Comparison of ENCODE assay signal across 11 cellular contexts in genomic region chr22:32661296-32661695, GRCh38.
DNase-seq lines count a peak whose midpoint lies in the region; ATAC-seq and TF ChIP-seq lines count a peak whose summit lies in the region.
"Had no signal": no experiment of that assay in that cellular context is flagged by ENCODE, and none has a peak within 500 bp of the region (broad histone marks: within the 10 kb centered on the region; RNA-seq: fewer than 3 reads in every experiment).

No MANE protein-coding gene starts in this region.

- no peak overlapping the region for H4K8ac ChIP-seq in mesendoderm (ENCODE audit: low read depth, low read length)

- H3K79me1 ChIP-seq in mesendoderm (ENCODE audit: low read length) = no peaks in the 10 kb centered on the region

- DNase-seq in ELR (ENCODE audit: low read depth) (peak; percentile 96), astrocyte of the hippocampus (ENCODE audit: low read depth, low spot score) (peak; percentile 91), right atrium auricular region (ENCODE audit: low spot score) (peak; percentile 89), mesendoderm (no peak)
- DNase-seq: activated CD4-positive, alpha-beta T cell treated with anti-CD3 and anti-CD28 coated beads for 4 hours; OCI-M1; stimulated activated naive CD4-positive, alpha-beta T cell had no signal

- H3K36me3 ChIP-seq in right atrium auricular region (no peaks in the 10 kb centered on the region), skeletal muscle satellite cell (ENCODE audit: insufficient read depth, low read length) (no peaks in the 10 kb centered on the region), mesendoderm (ENCODE audit: control insufficient read depth, insufficient read depth, low read length) (no peaks in the 10 kb centered on the region)

- H2BK5ac ChIP-seq in mesendoderm (ENCODE audit: low read length) = no peak overlapping the region

- H3K4me3 ChIP-seq in right atrium auricular region (no peak overlapping the region), skeletal muscle satellite cell (ENCODE audit: low read length) (no peak overlapping the region), mesendoderm (ENCODE audit: low read length) (no peak overlapping the region)

- H3K18ac ChIP-seq in mesendoderm (ENCODE audit: low read length) = no peak overlapping the region

- H3K23ac ChIP-seq in mesendoderm (ENCODE audit: low read length) = no peak overlapping the region

- H3K9ac ChIP-seq in skeletal muscle satellite cell (ENCODE audit: low read depth, low read length) = no peak overlapping the region
- no peak overlapping the region for H3K9ac ChIP-seq in mesendoderm (ENCODE audit: low read length)

- H3K27ac ChIP-seq in right atrium auricular region (peak overlapping the region; percentile 2 to 53), mesendoderm (ENCODE audit: low read depth, low read length) (no peak overlapping the region)

- no peak for TF ChIP-seq CTCF in right atrium auricular region (IDR thresholded peaks at IDR 0.05)

- H3K4me1 ChIP-seq in right atrium auricular region (peaks cover 0 to 12% of the 10 kb centered on the region in 2 donors), skeletal muscle satellite cell (ENCODE audit: control insufficient read depth, insufficient read depth, low read length) (peaks cover 11% of the 10 kb centered on the region), mesendoderm (ENCODE audit: control insufficient read depth, low read depth, low read length) (no peaks in the 10 kb centered on the region)

- no peaks in the 10 kb centered on the region for H3K27me3 ChIP-seq in right atrium auricular region
- no peaks in the 10 kb centered on the region for H3K27me3 ChIP-seq in skeletal muscle satellite cell (ENCODE audit: control insufficient read depth, insufficient read depth, low read length)
- H3K27me3 ChIP-seq in mesendoderm (ENCODE audit: insufficient read depth, low read length, poor library complexity) = no peaks in the 10 kb centered on the region

- H4K5ac ChIP-seq in mesendoderm (ENCODE audit: low read length) = no peak overlapping the region

- H2BK15ac ChIP-seq in mesendoderm (replicated peaks; ENCODE audit: low read depth) = no peak overlapping the region

- no peak overlapping the region for H2AK5ac ChIP-seq in mesendoderm (ENCODE audit: low read length)

- peak overlapping the region; percentile 44 for H3K4me2 ChIP-seq in skeletal muscle satellite cell (ENCODE audit: low read length)
- no peak overlapping the region for H3K4me2 ChIP-seq in mesendoderm (ENCODE audit: low read length)

- WGBS in mesendoderm (ENCODE audit: extremely low coverage, insufficient coverage, low lambda C conversion rate) = no CpG with 5 or more reads among the region's 8 CpGs

- H3K9me3 ChIP-seq in right atrium auricular region (no peaks in the 10 kb centered on the region), skeletal muscle satellite cell (replicated peaks; ENCODE audit: low read length) (no peaks in the 10 kb centered on the region)

- no peak for ATAC-seq in HG03135 (IDR thresholded peaks at IDR 0.05; ENCODE audit: unreplicated experiment)
- no peak for ATAC-seq in GM21619 (IDR thresholded peaks at IDR 0.05; ENCODE audit: unreplicated experiment)
- no peak for ATAC-seq in GM19351 (IDR thresholded peaks at IDR 0.05; ENCODE audit: unreplicated experiment)

- no peak overlapping the region for H2BK120ac ChIP-seq in mesendoderm (ENCODE audit: low read depth, low read length)

- H3K56ac ChIP-seq in mesendoderm (ENCODE audit: low read length) = no peak overlapping the region

- no peak overlapping the region for H3K4ac ChIP-seq in mesendoderm (ENCODE audit: low read depth, low read length)

- no peaks in the 10 kb centered on the region for H3K79me2 ChIP-seq in mesendoderm (ENCODE audit: control insufficient read depth, insufficient read depth, low read length)
